ENCODE assay signal across 17 cellular contexts in the genomic region with DNA sequence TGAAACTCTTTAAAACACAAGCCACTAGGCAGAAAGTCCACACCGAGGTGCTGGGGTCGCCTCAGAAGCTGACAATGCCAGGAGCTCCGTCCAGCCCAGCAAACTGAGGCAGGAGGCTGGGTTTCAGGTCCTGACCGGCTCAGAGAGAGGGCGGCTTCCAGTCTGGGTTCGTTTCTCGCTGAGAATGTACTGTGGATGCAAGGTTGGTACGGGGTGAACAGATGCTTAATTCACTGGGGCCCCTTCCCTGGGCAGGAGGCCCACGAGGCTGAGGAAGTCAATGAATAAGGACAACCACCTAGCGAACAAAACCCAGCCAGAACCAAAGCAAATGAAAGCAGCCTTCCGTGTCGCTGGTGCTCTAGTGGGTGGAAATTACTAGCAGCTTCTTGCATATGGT.
A peak's percentile ranks its signal among the peaks of the same experiment; 100 is the strongest.
DNase-seq lines count a peak whose midpoint lies in the region; ATAC-seq and TF ChIP-seq lines count a peak whose summit lies in the region.
"Had no signal": no experiment of that assay in that cellular context is flagged by ENCODE, and none has a peak within 500 bp of the region (broad histone marks: within the 10 kb centered on the region; RNA-seq: fewer than 3 reads in every experiment).

No MANE protein-coding gene starts in this region.

- no peaks in the 10 kb centered on the region for H3K36me3 Mint-ChIP-seq in activated CD4-positive, alpha-beta T cell treated with anti-CD3 and anti-CD28 coated beads, Interleukin-2, amount 10 ng/mL, durations not matched to agents 7 days and 5 days (ENCODE audit: low read depth)
- H3K36me3 Mint-ChIP-seq in stimulated activated memory B cell treated with anti-CD40 and anti-IgM and Interleukin-4, amounts not matched to agents 10 μg/mL and 1 μg/mL and 100 μg/mL, for 72 hours: no peaks in the 10 kb centered on the region
- H3K36me3 Mint-ChIP-seq: neural progenitor cell had no signal

- ATAC-seq in lung (ENCODE audit: insufficient read depth, low FRiP score): no peak
- peak; percentile 54 for ATAC-seq in stimulated activated memory B cell treated with anti-CD40 and anti-IgM and Interleukin-4, amounts not matched to agents 10 μg/mL and 1 μg/mL and 100 μg/mL, for 72 hours
- no peak for ATAC-seq in HG03175 (IDR thresholded peaks at IDR 0.05; ENCODE audit: unreplicated experiment)

- no peak overlapping the region for H3K4me3 ChIP-seq in lung
- H3K4me3 ChIP-seq: neural progenitor cell had no signal

- H3K27me3 Mint-ChIP-seq in activated CD4-positive, alpha-beta T cell treated with anti-CD3 and anti-CD28 coated beads, Interleukin-2, amount 10 ng/mL, durations not matched to agents 7 days and 5 days: peaks cover 8% of the 10 kb centered on the region
- no peaks in the 10 kb centered on the region for H3K27me3 Mint-ChIP-seq in stimulated activated memory B cell treated with anti-CD40 and anti-IgM and Interleukin-4, amounts not matched to agents 10 μg/mL and 1 μg/mL and 100 μg/mL, for 72 hours

- CTCF ChIA-PET in activated CD4-positive, alpha-beta T cell treated with anti-CD3 and anti-CD28 coated beads, Interleukin-2, amount 10 ng/mL, durations not matched to agents 7 days and 5 days (lab: Charles Lee): no interaction called here
- CTCF ChIA-PET in RWPE1 (lab: Yijun Ruan, JAX): no interaction called here
- CTCF ChIA-PET in HEK293T (lab: Yijun Ruan, JAX): no interaction called here

- no peak for TF ChIP-seq CTCF in RWPE1 (conservative IDR thresholded peaks at IDR 0.05; ENCODE audit: low read depth)
- no peak for TF ChIP-seq CTCF in lung (IDR thresholded peaks at IDR 0.05; ENCODE audit: control extremely low read depth, extremely low read depth)

- H3K36me3 ChIP-seq in lung (ENCODE audit: control insufficient read depth in 2 of 2, insufficient read depth in 2 of 2, low read length in 2 of 2): no peaks in the 10 kb centered on the region
- H3K36me3 ChIP-seq: neural progenitor cell had no signal

- DNase-seq in activated CD4-positive, alpha-beta T cell treated with anti-CD3 and anti-CD28 coated beads, Interleukin-2, amount 10 ng/mL, durations not matched to agents 7 days and 5 days: no peak
- no peak for DNase-seq in activated CD4-positive, alpha-beta T cell treated with anti-CD3 and anti-CD28 coated beads, Interleukin-2, amount 50 U/mL, for 4 hours
- no peak for DNase-seq in RWPE1 (ENCODE audit: low spot score)
- DNase-seq in lung (ENCODE audit: low spot score): peak; percentile 25
- no peak for DNase-seq in NCI-H1930 (lab: John Stamatoyannopoulos, UW)
- no peak for DNase-seq in HEK293T (ENCODE audit: extremely low spot score)
- DNase-seq: activated T-cell treated with anti-CD3 and anti-CD28 coated beads for 4 hours, COR-L47, HFFc6, hippocampal formation, islet precursor cell, Kasumi-1, NCI-H1092 treated with DMSO at 0.1 percent for 48 hours had no signal

- no peaks in the 10 kb centered on the region for H3K27me3 ChIP-seq in lung (ENCODE audit: control insufficient read depth, insufficient read depth)
- H3K27me3 ChIP-seq: neural progenitor cell had no signal

- H3K4me3 Mint-ChIP-seq in activated CD4-positive, alpha-beta T cell treated with anti-CD3 and anti-CD28 coated beads, Interleukin-2, amount 10 ng/mL, durations not matched to agents 7 days and 5 days: no peak overlapping the region
- no peak overlapping the region for H3K4me3 Mint-ChIP-seq in stimulated activated memory B cell treated with anti-CD40 and anti-IgM and Interleukin-4, amounts not matched to agents 10 μg/mL and 1 μg/mL and 100 μg/mL, for 72 hours
- H3K4me3 Mint-ChIP-seq: activated naive CD4-positive, alpha-beta T cell treated with anti-CD3 and anti-CD28 coated beads, Interleukin-2, amount 10 ng/mL, durations not matched to agents 7 days and 5 days; HFFc6; neural progenitor cell had no signal

- H3K9me3 ChIP-seq in lung (ENCODE audit: control insufficient read depth in 2 of 2, insufficient read depth in 1 of 2, low read length in 1 of 2): no peaks in the 10 kb centered on the region

- no peaks in the 10 kb centered on the region for H3K9me3 Mint-ChIP-seq in activated CD4-positive, alpha-beta T cell treated with anti-CD3 and anti-CD28 coated beads, Interleukin-2, amount 10 ng/mL, durations not matched to agents 7 days and 5 days
- H3K9me3 Mint-ChIP-seq in stimulated activated memory B cell treated with anti-CD40 and anti-IgM and Interleukin-4, amounts not matched to agents 10 μg/mL and 1 μg/mL and 100 μg/mL, for 72 hours: no peaks in the 10 kb centered on the region

- no peaks in the 10 kb centered on the region for H3K4me1 ChIP-seq in lung (ENCODE audit: control insufficient read depth in 2 of 2, insufficient read depth in 2 of 2, low read length in 2 of 2)
- H3K4me1 ChIP-seq: neural progenitor cell had no signal

- H3K4me1 Mint-ChIP-seq in activated CD4-positive, alpha-beta T cell treated with anti-CD3 and anti-CD28 coated beads, Interleukin-2, amount 10 ng/mL, durations not matched to agents 7 days and 5 days: peaks cover 19% of the 10 kb centered on the region
- peaks cover 27% of the 10 kb centered on the region for H3K4me1 Mint-ChIP-seq in stimulated activated memory B cell treated with anti-CD40 and anti-IgM and Interleukin-4, amounts not matched to agents 10 μg/mL and 1 μg/mL and 100 μg/mL, for 72 hours
- H3K4me1 Mint-ChIP-seq: neural progenitor cell had no signal

- POLR2A ChIA-PET in activated CD4-positive, alpha-beta T cell treated with anti-CD3 and anti-CD28 coated beads, Interleukin-2, amount 10 ng/mL, durations not matched to agents 7 days and 5 days (lab: Charles Lee): no interaction called here
- POLR2A ChIA-PET in RWPE1 (lab: Yijun Ruan, JAX; ENCODE audit: low non-redundant PET): no interaction called here
- POLR2A ChIA-PET in HEK293T (lab: Yijun Ruan, JAX): no interaction called here

- H3K27ac ChIP-seq in RWPE1 (peak overlapping the region; percentile 7; the same call in 1 of the 2 replicates), lung (ENCODE audit: low read depth in 1 of 2, low read length in 1 of 2) (no peak overlapping the region)
- H3K27ac ChIP-seq: neural progenitor cell had no signal

- 82 to 83% methylated on average over 12 of the region's 12 CpGs for WGBS in lung, 2 donors

- H3K27ac Mint-ChIP-seq in activated CD4-positive, alpha-beta T cell treated with anti-CD3 and anti-CD28 coated beads, Interleukin-2, amount 10 ng/mL, durations not matched to agents 7 days and 5 days: peak overlapping the region; percentile 4
- H3K27ac Mint-ChIP-seq in stimulated activated memory B cell treated with anti-CD40 and anti-IgM and Interleukin-4, amounts not matched to agents 10 μg/mL and 1 μg/mL and 100 μg/mL, for 72 hours: peak overlapping the region; percentile 24
- H3K27ac Mint-ChIP-seq: HFFc6, neural progenitor cell had no signal

TF ChIP-seq in HEK293T, 16 proteins besides CTCF, POLR2A, EP300 and RAD21:
- no peak for TF ChIP-seq FOXK2 (IDR thresholded peaks at IDR 0.05)
